In genomic region chrX:71095971-71096701, GRCh38 we compare ENCODE assay signal across 9 cellular contexts. TPM values are rescaled to one million over a fixed set of nuclear protein-coding genes. Genes with fewer than 3 reads are reported as not detected.
DNase-seq lines count a peak whose midpoint lies in the region; ATAC-seq and TF ChIP-seq lines count a peak whose summit lies in the region.
"Had no signal": no experiment of that assay in that cellular context is flagged by ENCODE, and none has a peak within 500 bp of the region (broad histone marks: within the 10 kb centered on the region; RNA-seq: fewer than 3 reads in every experiment).

No MANE protein-coding gene starts in this region.

- peak overlapping the region; percentile 83 for H3K27ac Mint-ChIP-seq in endothelial cell (ENCODE audit: unreplicated experiment)

- H3K36me3 Mint-ChIP-seq in endothelial cell (ENCODE audit: low read depth, unreplicated experiment) = no peaks in the 10 kb centered on the region

- peak; percentile 28 for DNase-seq in activated CD4-positive, alpha-beta T cell treated with anti-CD3 and anti-CD28 coated beads for 1 hour
- DNase-seq in activated CD4-positive, alpha-beta T cell treated with anti-CD3 and anti-CD28 coated beads, Interleukin-2, amount 50 U/mL, for 1 hour = no peak
- DNase-seq in endothelial cell (ENCODE audit: low spot score) = peak; percentile 12
- peak; percentile 50 for DNase-seq in myocyte (ENCODE audit: low read depth)

- peak overlapping the region; percentile 96 for H3K4me3 Mint-ChIP-seq in endothelial cell (ENCODE audit: unreplicated experiment)

- ATAC-seq in HG03280 (IDR thresholded peaks at IDR 0.05; ENCODE audit: unreplicated experiment) (peak; percentile 15), SK-N-SH treated with all-trans-retinoic acid at 6 μM for 48 hours (peak; percentile 53), HG03139 (IDR thresholded peaks at IDR 0.05; ENCODE audit: unreplicated experiment) (no peak), HG03439 (IDR thresholded peaks at IDR 0.05; ENCODE audit: unreplicated experiment) (no peak)

- H3K9me3 Mint-ChIP-seq in endothelial cell (ENCODE audit: unreplicated experiment) = no peaks in the 10 kb centered on the region

- TF ChIP-seq CTCF in endothelial cell (IDR thresholded peaks at IDR 0.05; ENCODE audit: unreplicated experiment) = no peak

- peaks cover 4% of the 10 kb centered on the region for H3K27me3 Mint-ChIP-seq in endothelial cell (ENCODE audit: unreplicated experiment)

- peaks cover 11% of the 10 kb centered on the region for H3K4me1 Mint-ChIP-seq in endothelial cell (ENCODE audit: unreplicated experiment)

TF ChIP-seq in SK-N-SH treated with all-trans-retinoic acid at 6 μM for 48 hours, 23 proteins besides CTCF, POLR2A, EP300 and RAD21:
- TF ChIP-seq, protein P1, sequence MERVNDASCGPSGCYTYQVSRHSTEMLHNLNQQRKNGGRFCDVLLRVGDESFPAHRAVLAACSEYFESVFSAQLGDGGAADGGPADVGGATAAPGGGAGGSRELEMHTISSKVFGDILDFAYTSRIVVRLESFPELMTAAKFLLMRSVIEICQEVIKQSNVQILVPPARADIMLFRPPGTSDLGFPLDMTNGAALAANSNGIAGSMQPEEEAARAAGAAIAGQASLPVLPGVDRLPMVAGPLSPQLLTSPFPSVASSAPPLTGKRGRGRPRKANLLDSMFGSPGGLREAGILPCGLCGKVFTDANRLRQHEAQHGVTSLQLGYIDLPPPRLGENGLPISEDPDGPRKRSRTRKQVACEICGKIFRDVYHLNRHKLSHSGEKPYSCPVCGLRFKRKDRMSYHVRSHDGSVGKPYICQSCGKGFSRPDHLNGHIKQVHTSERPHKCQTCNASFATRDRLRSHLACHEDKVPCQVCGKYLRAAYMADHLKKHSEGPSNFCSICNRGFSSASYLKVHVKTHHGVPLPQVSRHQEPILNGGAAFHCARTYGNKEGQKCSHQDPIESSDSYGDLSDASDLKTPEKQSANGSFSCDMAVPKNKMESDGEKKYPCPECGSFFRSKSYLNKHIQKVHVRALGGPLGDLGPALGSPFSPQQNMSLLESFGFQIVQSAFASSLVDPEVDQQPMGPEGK (CRISPR knock-in tag; IDR thresholded peaks at IDR 0.05; ENCODE audit: borderline replicate concordance) = no peak
- TF ChIP-seq ISL1 (CRISPR knock-in tag; IDR thresholded peaks at IDR 0.05) (no peak), TCF4 (CRISPR knock-in tag; IDR thresholded peaks at IDR 0.05; ENCODE audit: borderline replicate concordance) (no peak), ZFP30 (CRISPR knock-in tag; IDR thresholded peaks at IDR 0.05) (no peak), TSHZ2 (CRISPR knock-in tag; IDR thresholded peaks at IDR 0.05) (no peak), ZNF8 (CRISPR knock-in tag; IDR thresholded peaks at IDR 0.05) (no peak), OSR1 (CRISPR knock-in tag; IDR thresholded peaks at IDR 0.05) (no peak), ARNTL (CRISPR knock-in tag; IDR thresholded peaks at IDR 0.05; ENCODE audit: borderline replicate concordance, low read depth) (no peak), PPARA (CRISPR knock-in tag; IDR thresholded peaks at IDR 0.05; ENCODE audit: borderline replicate concordance) (no peak), GLIS3 (CRISPR knock-in tag; IDR thresholded peaks at IDR 0.05) (no peak)
- TF ChIP-seq, protein P2, sequence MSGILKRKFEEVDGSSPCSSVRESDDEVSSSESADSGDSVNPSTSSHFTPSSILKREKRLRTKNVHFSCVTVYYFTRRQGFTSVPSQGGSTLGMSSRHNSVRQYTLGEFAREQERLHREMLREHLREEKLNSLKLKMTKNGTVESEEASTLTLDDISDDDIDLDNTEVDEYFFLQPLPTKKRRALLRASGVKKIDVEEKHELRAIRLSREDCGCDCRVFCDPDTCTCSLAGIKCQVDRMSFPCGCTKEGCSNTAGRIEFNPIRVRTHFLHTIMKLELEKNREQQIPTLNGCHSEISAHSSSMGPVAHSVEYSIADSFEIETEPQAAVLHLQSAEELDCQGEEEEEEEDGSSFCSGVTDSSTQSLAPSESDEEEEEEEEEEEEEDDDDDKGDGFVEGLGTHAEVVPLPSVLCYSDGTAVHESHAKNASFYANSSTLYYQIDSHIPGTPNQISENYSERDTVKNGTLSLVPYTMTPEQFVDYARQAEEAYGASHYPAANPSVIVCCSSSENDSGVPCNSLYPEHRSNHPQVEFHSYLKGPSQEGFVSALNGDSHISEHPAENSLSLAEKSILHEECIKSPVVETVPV (CRISPR knock-in tag; IDR thresholded peaks at IDR 0.05) = no peak

RNA-seq across cellular contexts. Expression of gene FOXO4, which starts 0.5 kb away (rescaled TPM):
- total RNA-seq in endothelial cell (ENCODE audit: unreplicated experiment) (16.4 TPM), myocyte (18.1 and 20.7 TPM in 2 replicates)
- 13.9 TPM for polyA plus RNA-seq in myocyte (2012)

RNA-seq across cellular contexts. Expression of gene CXorf65, which starts 10.4 kb away (rescaled TPM):
- total RNA-seq in endothelial cell (ENCODE audit: unreplicated experiment) (not detected), myocyte (4.6 TPM in 1 of 2 replicates, not detected in the other)
- not detected for polyA plus RNA-seq in myocyte (2012)
- total RNA-seq: glomerular endothelial cell had no signal

RNA-seq across cellular contexts. Expression of gene IL2RG, which starts 15.2 kb away (rescaled TPM):
- total RNA-seq in endothelial cell (ENCODE audit: unreplicated experiment) (not detected), myocyte (3.4 and 12.2 TPM in 2 replicates)
- polyA plus RNA-seq in myocyte (2012) = 3.9 TPM

RNA-seq across cellular contexts. Expression of gene MED12, which starts 22.3 kb away (rescaled TPM):
- total RNA-seq in endothelial cell (ENCODE audit: unreplicated experiment) (128 TPM), myocyte (15.6 and 21.3 TPM in 2 replicates)
- polyA plus RNA-seq in myocyte (2012) = 21.6 TPM

RNA-seq across cellular contexts. Expression of gene SNX12, which starts 28.0 kb away (rescaled TPM):
- total RNA-seq in endothelial cell (ENCODE audit: unreplicated experiment) = 95.0 TPM
- 63.5 and 80.9 TPM in 2 replicates for total RNA-seq in myocyte
- 83.1 TPM for polyA plus RNA-seq in myocyte (2012)

Comparison
In these comparisons a context has a peak if more than half of its experiments do, and no peak if none do; other contexts are left out.
1. ATAC-seq: peak in HG03280 (single experiment) and SK-N-SH treated with all-trans-retinoic acid at 6 μM for 48 hours (single experiment); none in HG03139 (single experiment) and HG03439 (single experiment).